In genomic region chr22:26512149-26512793, GRCh38 we compare ENCODE assay signal across 8 cellular contexts. TPM values are rescaled to one million over a fixed set of nuclear protein-coding genes. Genes with fewer than 3 reads are reported as not detected.
DNase-seq lines count a peak whose midpoint lies in the region; ATAC-seq, FAIRE-seq and TF ChIP-seq lines count a peak whose summit lies in the region.

Gene TFIP11, minus strand, starts transcription at chr22:26512473. Its CDS starts 2,201 bp downstream, at chr22:26510272.

- CTCF ChIA-PET in WTC11 (lab: Charles Lee): interaction anchor here (0.6 to 1.3 kb wide), 6 partner anchors 10 to 157 kb away, joined by 3 to 15 read pairs (median 4); partner anchors contain the start of genes HPS4 and MIAT

- H3K4me1 Mint-ChIP-seq in WTC11: peaks cover 21% of the 10 kb centered on the region

- H2AFZ ChIP-seq in ACC112 (ENCODE audit: low read length, unreplicated experiment): peak within 1 kb of the TSS; percentile 97

- ATAC-seq in GM18867 (IDR thresholded peaks at IDR 0.05; ENCODE audit: unreplicated experiment): peak; percentile 86
- peak; percentile 93 for ATAC-seq in HG03108 (IDR thresholded peaks at IDR 0.05; ENCODE audit: unreplicated experiment)
- peak; percentile 95 for ATAC-seq in WTC11

- DNase-seq in NCI-H226 (peak; percentile 81), WTC11 (ENCODE audit: low spot score) (peak; percentile 97), bronchial epithelial cell (ENCODE audit: low read depth) (peak; percentile 82)

- peak within 1 kb of the TSS; percentile 99 for H3K4me3 Mint-ChIP-seq in WTC11

- peak within 1 kb of the TSS; percentile 97 for H3K9ac ChIP-seq in iPS-20b (ENCODE audit: low read depth, low read length)

- H3K36me3 ChIP-seq in ACC112 (ENCODE audit: insufficient read depth, low read length) (no peaks in the 10 kb centered on the region), bronchial epithelial cell (ENCODE audit: control insufficient read depth, insufficient read depth, low read length) (peaks cover 11% of the 10 kb centered on the region), iPS-20b (ENCODE audit: insufficient read depth, low read depth, low read length) (peaks cover 33% of the 10 kb centered on the region)

- no peaks in the 10 kb centered on the region for H3K9me3 ChIP-seq in iPS-20b (ENCODE audit: insufficient read depth, low read depth, low read length)

- no peaks in the 10 kb centered on the region for H3K9me3 Mint-ChIP-seq in WTC11

- H3K4me1 ChIP-seq in ACC112 (ENCODE audit: control insufficient read depth, insufficient read depth, low read length, unreplicated experiment) (peaks cover 18% of the 10 kb centered on the region), iPS-20b (ENCODE audit: insufficient read depth, low read length) (peaks cover 11% of the 10 kb centered on the region)

- H3K27ac Mint-ChIP-seq in WTC11: peak within 1 kb of the TSS; percentile 98

- H3K79me2 ChIP-seq in ACC112 (ENCODE audit: control insufficient read depth, insufficient read depth, low read length, unreplicated experiment): peaks cover 28% of the 10 kb centered on the region

- peaks cover 27% of the 10 kb centered on the region for H3K36me3 Mint-ChIP-seq in WTC11

- H3K4me3 ChIP-seq in ACC112 (ENCODE audit: low read depth, low read length) (peak within 1 kb of the TSS; percentile 98), bronchial epithelial cell (ENCODE audit: low read depth, low read length) (peak within 1 kb of the TSS; percentile 85), iPS-20b (ENCODE audit: low read length) (peak within 1 kb of the TSS; percentile 98), skin epidermis (peak within 1 kb of the TSS; percentile 77 to 96 (median 90))

- TF ChIP-seq CTCF in WTC11 (IDR thresholded peaks at IDR 0.05) (no peak), bronchial epithelial cell (IDR thresholded peaks at IDR 0.05; ENCODE audit: insufficient read depth, low read length, severe bottlenecking) (no peak)

- H3K27ac ChIP-seq in ACC112 (ENCODE audit: low read depth, low read length): peak within 1 kb of the TSS; percentile 50
- peak within 1 kb of the TSS; percentile 8 for H3K27ac ChIP-seq in iPS-20b (ENCODE audit: low read length)
- peak within 1 kb of the TSS in 20 of 21 experiments; percentile 56 to 92 (median 86) for H3K27ac ChIP-seq in skin epidermis

- H3K27me3 Mint-ChIP-seq in WTC11 (ENCODE audit: low read depth): no peaks in the 10 kb centered on the region

- POLR2A ChIA-PET in WTC11 (lab: Charles Lee): interaction anchor here (0.6 to 1.1 kb wide), 3 partner anchors 9 to 1317 kb away, joined by 3 to 4 read pairs (median 3); no protein-coding TSS in a partner anchor

- H3K27me3 ChIP-seq in ACC112 (ENCODE audit: insufficient read depth, low read length) (no peaks in the 10 kb centered on the region), bronchial epithelial cell (ENCODE audit: control insufficient read depth, insufficient read depth, low read length) (no peaks in the 10 kb centered on the region), iPS-20b (ENCODE audit: insufficient read depth, low read length) (no peaks in the 10 kb centered on the region)

- FAIRE-seq in bronchial epithelial cell (lab: Jason Lieb, UNC): no peak

TF ChIP-seq in WTC11, 78 proteins besides CTCF, POLR2A, EP300 and RAD21 (continues in another document):
- TF ChIP-seq TP53 (CRISPR knock-in tag; IDR thresholded peaks at IDR 0.05): no peak
- 0 out of 2 replicates have a peak, but pooled peaks have one; percentile 12 for TF ChIP-seq USF1 (CRISPR knock-in tag; IDR thresholded peaks at IDR 0.05)
- peak; percentile 88; the same call in 1 of the 2 replicates for TF ChIP-seq FOXP1 (CRISPR knock-in tag; IDR thresholded peaks at IDR 0.05; ENCODE audit: borderline replicate concordance)
- peak; percentile 99 for TF ChIP-seq CREM (CRISPR knock-in tag; IDR thresholded peaks at IDR 0.05)
- no peak for TF ChIP-seq IRF1 (CRISPR knock-in tag; IDR thresholded peaks at IDR 0.05)
- no peak for TF ChIP-seq EMX1 (CRISPR knock-in tag; IDR thresholded peaks at IDR 0.05)
- TF ChIP-seq, protein P1, sequence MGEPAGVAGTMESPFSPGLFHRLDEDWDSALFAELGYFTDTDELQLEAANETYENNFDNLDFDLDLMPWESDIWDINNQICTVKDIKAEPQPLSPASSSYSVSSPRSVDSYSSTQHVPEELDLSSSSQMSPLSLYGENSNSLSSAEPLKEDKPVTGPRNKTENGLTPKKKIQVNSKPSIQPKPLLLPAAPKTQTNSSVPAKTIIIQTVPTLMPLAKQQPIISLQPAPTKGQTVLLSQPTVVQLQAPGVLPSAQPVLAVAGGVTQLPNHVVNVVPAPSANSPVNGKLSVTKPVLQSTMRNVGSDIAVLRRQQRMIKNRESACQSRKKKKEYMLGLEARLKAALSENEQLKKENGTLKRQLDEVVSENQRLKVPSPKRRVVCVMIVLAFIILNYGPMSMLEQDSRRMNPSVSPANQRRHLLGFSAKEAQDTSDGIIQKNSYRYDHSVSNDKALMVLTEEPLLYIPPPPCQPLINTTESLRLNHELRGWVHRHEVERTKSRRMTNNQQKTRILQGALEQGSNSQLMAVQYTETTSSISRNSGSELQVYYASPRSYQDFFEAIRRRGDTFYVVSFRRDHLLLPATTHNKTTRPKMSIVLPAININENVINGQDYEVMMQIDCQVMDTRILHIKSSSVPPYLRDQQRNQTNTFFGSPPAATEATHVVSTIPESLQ (CRISPR knock-in tag; IDR thresholded peaks at IDR 0.05): no peak
- TF ChIP-seq AFF4 (CRISPR knock-in tag; IDR thresholded peaks at IDR 0.05; ENCODE audit: borderline replicate concordance): no peak
- no peak for TF ChIP-seq AR (CRISPR knock-in tag; IDR thresholded peaks at IDR 0.05)

RNA-seq across cellular contexts. Expression of gene TFIP11, which starts in this region (rescaled TPM):
- 24.6 to 26.9 TPM (median 25.7 TPM) in 3 replicates for total RNA-seq in WTC11 (2021)
- 30.9 and 36.9 TPM in 2 replicates for total RNA-seq in bronchial epithelial cell

Comparison
In these comparisons a context has a peak if more than half of its experiments do, and no peak if none do; other contexts are left out.
1. Peak in every context shown above with its lines: DNase-seq, ATAC-seq, H3K4me3 ChIP-seq and H3K27ac ChIP-seq.
2. H3K27ac ChIP-seq: peak in every context shown above with its lines; median percentile 86 in skin epidermis; 50 in ACC112; 8 in iPS-20b.